ENCODE assay signal across 3 cellular contexts in genomic region chr1:16246239-16246638, GRCh38.
TF ChIP-seq lines count a peak whose summit lies in the region.

No MANE protein-coding gene starts in this region.

TF ChIP-seq in WTC11, 78 proteins besides CTCF, POLR2A, EP300 and RAD21:
- TF ChIP-seq ZNF121 (CRISPR knock-in tag; IDR thresholded peaks at IDR 0.05) = peak; percentile 29; the same call in 1 of the 2 replicates

TF ChIP-seq in K562, 482 proteins besides CTCF, POLR2A, EP300 and RAD21:
- TF ChIP-seq SMARCA5 (IDR thresholded peaks at IDR 0.05) = peak; percentile 42; the same call in 1 of the 2 replicates
- peak; percentile 73 for TF ChIP-seq ZNF121 (CRISPR knock-in tag; conservative IDR thresholded peaks at IDR 0.05)

TF ChIP-seq in HepG2, 621 proteins besides CTCF, POLR2A, EP300 and RAD21:
- TF ChIP-seq ZNF121 (CRISPR knock-in tag; IDR thresholded peaks at IDR 0.05) = peak; percentile 32; the same call in 1 of the 2 replicates
